ENCODE assay signal across 8 cellular contexts in genomic region chr12:121530600-121531355, GRCh38. TPM values are rescaled to one million over a fixed set of nuclear protein-coding genes. Genes with fewer than 3 reads are reported as not detected.
DNase-seq lines count a peak whose midpoint lies in the region; ATAC-seq and TF ChIP-seq lines count a peak whose summit lies in the region.

No MANE protein-coding gene starts in this region.

- peaks cover 18% of the 10 kb centered on the region for H3F3A ChIP-seq in neural progenitor cell (ENCODE audit: low read depth)

- H3K4me3 ChIP-seq in epithelial cell of esophagus (ENCODE audit: low read length) (no peak overlapping the region), neural progenitor cell (no peak overlapping the region), tibial nerve (no peak overlapping the region)

- peak; percentile 70 for DNase-seq in GM03348 (ENCODE audit: low spot score)
- peak; percentile 49 for DNase-seq in LHCN-M2 (ENCODE audit: low read depth)
- DNase-seq in activated CD4-positive, alpha-beta memory T cell treated with anti-CD3 and anti-CD28 coated beads for 36 hours: peak; percentile 83
- DNase-seq in epithelial cell of esophagus (ENCODE audit: low read depth): peak; percentile 62
- DNase-seq in neural progenitor cell (ENCODE audit: low spot score): no peak
- DNase-seq in tibial nerve (ENCODE audit: low spot score in 2 of 2): peak; percentile 30 to 65
- DNase-seq in SHP77 (lab: John Stamatoyannopoulos, UW): no peak

- POLR2A ChIA-PET in activated CD4-positive, alpha-beta memory T cell treated with anti-CD3 and anti-CD28 coated beads for 36 hours (lab: Charles Lee): interaction anchor here (0.7 kb wide), 1 partner anchor 96 kb away, joined by 3 read pairs; no protein-coding TSS in a partner anchor

- no peak overlapping the region for H2AFZ ChIP-seq in neural progenitor cell (replicated peaks)

- TF ChIP-seq CTCF in epithelial cell of esophagus (IDR thresholded peaks at IDR 0.05; ENCODE audit: insufficient read depth, low read depth, low read length, missing control alignments) (no peak), neural progenitor cell (IDR thresholded peaks at IDR 0.05) (no peak), tibial nerve (IDR thresholded peaks at IDR 0.05) (no peak)

- H3K27me3 ChIP-seq in neural progenitor cell (no peaks in the 10 kb centered on the region), tibial nerve (no peaks in the 10 kb centered on the region)

- H3K27ac Mint-ChIP-seq in activated CD4-positive, alpha-beta memory T cell treated with anti-CD3 and anti-CD28 coated beads for 36 hours: peak overlapping the region; percentile 79
- peak overlapping the region; percentile 73 for H3K27ac Mint-ChIP-seq in neural progenitor cell

- no peaks in the 10 kb centered on the region for H3K9me3 Mint-ChIP-seq in activated CD4-positive, alpha-beta memory T cell treated with anti-CD3 and anti-CD28 coated beads for 36 hours
- no peaks in the 10 kb centered on the region for H3K9me3 Mint-ChIP-seq in neural progenitor cell

- peaks cover 83% of the 10 kb centered on the region for H3K79me2 ChIP-seq in neural progenitor cell (ENCODE audit: low read depth)

- peaks cover 33% of the 10 kb centered on the region for H3K36me3 Mint-ChIP-seq in activated CD4-positive, alpha-beta memory T cell treated with anti-CD3 and anti-CD28 coated beads for 36 hours
- H3K36me3 Mint-ChIP-seq in neural progenitor cell: peaks cover 25% of the 10 kb centered on the region

- peaks cover 14% of the 10 kb centered on the region for H3K4me1 ChIP-seq in neural progenitor cell
- H3K4me1 ChIP-seq in tibial nerve: peaks cover 0 to 40% (median 18%) of the 10 kb centered on the region in 4 donors

- no peaks in the 10 kb centered on the region for H3K36me3 ChIP-seq in neural progenitor cell
- H3K36me3 ChIP-seq in tibial nerve: peaks cover 0 to 24% (median 0%) of the 10 kb centered on the region in 3 donors

- CTCF ChIA-PET in activated CD4-positive, alpha-beta memory T cell treated with anti-CD3 and anti-CD28 coated beads for 36 hours (lab: Charles Lee): interaction anchor here (0.6 to 1.8 kb wide), 4 partner anchors 30 to 196 kb away, joined by 3 to 4 read pairs (median 4); no protein-coding TSS in a partner anchor

- peaks cover 90% of the 10 kb centered on the region for H4K20me1 ChIP-seq in neural progenitor cell (ENCODE audit: low read depth)

- H3K27ac ChIP-seq in neural progenitor cell (no peak overlapping the region), tibial nerve (peak overlapping the region in 3 of 4 donors; percentile 25 to 53 (median 33))

- no peak overlapping the region for H3K4me3 Mint-ChIP-seq in activated CD4-positive, alpha-beta memory T cell treated with anti-CD3 and anti-CD28 coated beads for 36 hours
- H3K4me3 Mint-ChIP-seq in neural progenitor cell: no peak overlapping the region

- peaks cover 50% of the 10 kb centered on the region for H3K4me1 Mint-ChIP-seq in activated CD4-positive, alpha-beta memory T cell treated with anti-CD3 and anti-CD28 coated beads for 36 hours (ENCODE audit: low read depth)
- H3K4me1 Mint-ChIP-seq in neural progenitor cell: peaks cover 39% of the 10 kb centered on the region

- no peak overlapping the region for H3K4me2 ChIP-seq in neural progenitor cell

- intact Hi-C loops in activated CD4-positive, alpha-beta memory T cell treated with anti-CD3 and anti-CD28 coated beads for 36 hours (cut with micrococcal nuclease): no loop called here

- 67 to 69% methylated on average over 5 to 6 of the region's 6 CpGs for WGBS in tibial nerve, 2 donors

- H3K9me3 ChIP-seq in neural progenitor cell (ENCODE audit: low read depth): no peaks in the 10 kb centered on the region
- H3K9me3 ChIP-seq in tibial nerve: no peaks in the 10 kb centered on the region

- no peak for ATAC-seq in HG03196 (IDR thresholded peaks at IDR 0.05; ENCODE audit: unreplicated experiment)

- H3K27me3 Mint-ChIP-seq in activated CD4-positive, alpha-beta memory T cell treated with anti-CD3 and anti-CD28 coated beads for 36 hours: no peaks in the 10 kb centered on the region
- peaks cover 7% of the 10 kb centered on the region for H3K27me3 Mint-ChIP-seq in neural progenitor cell (ENCODE audit: insufficient read depth, low read depth)

- TF ChIP-seq EP300 in tibial nerve (IDR thresholded peaks at IDR 0.05): no peak

- TF ChIP-seq POLR2A in tibial nerve (IDR thresholded peaks at IDR 0.05): no peak

- no peak overlapping the region for H3K9ac ChIP-seq in neural progenitor cell

RNA-seq across cellular contexts. Expression of gene KDM2B, which starts 50.0 kb away (rescaled TPM):
- total RNA-seq in LHCN-M2 (2014; rRNA removed) (19.6 and 28.8 TPM in 2 replicates), neural progenitor cell (ENCODE audit: low replicate concordance) (85.3 and 158 TPM in 2 replicates), tibial nerve (10 to 100 TPM; 15.5 to 32.2 (median 20.8) TPM)
- polyA plus RNA-seq in LHCN-M2 (2012): 15.8 TPM
- 10 to 100 TPM; 41.9 to 44.8 TPM for total RNA-seq in activated CD4-positive, alpha-beta memory T cell treated with anti-CD3 and anti-CD28 coated beads for 36 hours

Comparison
In these comparisons a context has a peak if more than half of its experiments do, and no peak if none do; other contexts are left out.
1. DNase-seq: peak in GM03348 (single experiment), LHCN-M2 (single experiment), activated CD4-positive, alpha-beta memory T cell treated with anti-CD3 and anti-CD28 coated beads for 36 hours (single experiment), epithelial cell of esophagus (single experiment) and tibial nerve (2 of 2); none in neural progenitor cell (single experiment) and SHP77 (0 of 2).